Comparison of ENCODE assay signal across 11 cellular contexts in genomic region chr16:85586360-85587145, GRCh38. TPM values are rescaled to one million over a fixed set of nuclear protein-coding genes. Genes with fewer than 3 reads are reported as not detected.
A peak's percentile ranks its signal among the peaks of the same experiment; 100 is the strongest.
DNase-seq lines count a peak whose midpoint lies in the region; ATAC-seq and TF ChIP-seq lines count a peak whose summit lies in the region.
"Had no signal": no experiment of that assay in that cellular context is flagged by ENCODE, and none has a peak within 500 bp of the region (broad histone marks: within the 10 kb centered on the region; RNA-seq: fewer than 3 reads in every experiment).

No MANE protein-coding gene starts in this region.

- H3K18ac ChIP-seq in neuronal stem cell (ENCODE audit: low read length) = peak overlapping the region; percentile 77

- no peak overlapping the region for H4K91ac ChIP-seq in neuronal stem cell (ENCODE audit: low read depth, low read length, poor library complexity)

- H2AK5ac ChIP-seq in neuronal stem cell (ENCODE audit: low read depth, low read length) = peak overlapping the region; percentile 34

- no peak overlapping the region for H3K4me3 ChIP-seq in fibroblast of the aortic adventitia (ENCODE audit: low read depth, low read length)
- H3K4me3 ChIP-seq in neuronal stem cell (ENCODE audit: low read length in 2 of 2) = no peak overlapping the region
- H3K4me3 ChIP-seq in Peyer's patch = no peak overlapping the region

- no peak for TF ChIP-seq POLR2A in Peyer's patch (IDR thresholded peaks at IDR 0.05)

- H3K4me1 ChIP-seq in neuronal stem cell (ENCODE audit: control insufficient read depth in 2 of 2, insufficient read depth in 1 of 2, low read depth in 1 of 2, low read length in 2 of 2) = peaks cover 42 to 71% of the 10 kb centered on the region in 2 donors
- peaks cover 0 to 16% (median 0%) of the 10 kb centered on the region in 4 donors for H3K4me1 ChIP-seq in Peyer's patch

- H3K36me3 Mint-ChIP-seq in activated CD4-positive, alpha-beta T cell treated with anti-CD3 and anti-CD28 coated beads for 36 hours (ENCODE audit: low read depth) = no peaks in the 10 kb centered on the region

- H3K4ac ChIP-seq in neuronal stem cell (ENCODE audit: low read length) = no peak overlapping the region

- intact Hi-C loops in activated CD4-positive, alpha-beta T cell treated with anti-CD3 and anti-CD28 coated beads for 36 hours (cut with DNase I, micrococcal nuclease) = no loop called here

- DNase-seq in AG20443 (ENCODE audit: low spot score) (peak; percentile 67), NCI-H524 treated with DMSO at 0.1 percent for 48 hours (lab: John Stamatoyannopoulos, UW) (peak; percentile 65), fibroblast of the aortic adventitia (ENCODE audit: low read depth) (peak; percentile 33), neuronal stem cell (ENCODE audit: low spot score) (no peak), Peyer's patch (no peak)
- no peak for DNase-seq in activated CD4-positive, alpha-beta T cell treated with anti-CD3 and anti-CD28 coated beads for 36 hours
- DNase-seq: effector CD8-positive, alpha-beta T cell; GDM1; NCI-H1105 treated with DMSO at 0.1 percent for 48 hours had no signal

- POLR2A ChIA-PET in activated CD4-positive, alpha-beta T cell treated with anti-CD3 and anti-CD28 coated beads for 36 hours (lab: Charles Lee) = no interaction called here

- no peaks in the 10 kb centered on the region for H3K9me3 ChIP-seq in neuronal stem cell (replicated peaks in 1 of 2; ENCODE audit: control insufficient read depth in 2 of 2, insufficient read depth in 1 of 2, low read depth in 1 of 2, low read length in 2 of 2)
- H3K9me3 ChIP-seq in Peyer's patch = no peaks in the 10 kb centered on the region

- H3K27ac ChIP-seq in neuronal stem cell (replicated peaks; ENCODE audit: low read length) = no peak overlapping the region
- no peak overlapping the region for H3K27ac ChIP-seq in Peyer's patch

- H2BK120ac ChIP-seq in neuronal stem cell (ENCODE audit: low read depth, low read length) = peak overlapping the region; percentile 38

- H3K27me3 Mint-ChIP-seq in activated CD4-positive, alpha-beta T cell treated with anti-CD3 and anti-CD28 coated beads for 36 hours = no peaks in the 10 kb centered on the region

- no peaks in the 10 kb centered on the region for H3K79me1 ChIP-seq in neuronal stem cell (ENCODE audit: low read depth, low read length)

- H2BK12ac ChIP-seq in neuronal stem cell (ENCODE audit: low read length) = no peak overlapping the region

- no peak overlapping the region for H3K14ac ChIP-seq in neuronal stem cell (ENCODE audit: low read length)

- H3K36me3 ChIP-seq in neuronal stem cell (replicated peaks in 1 of 2; ENCODE audit: control insufficient read depth in 2 of 2, insufficient read depth in 2 of 2, low read length in 2 of 2) (no peaks in the 10 kb centered on the region), Peyer's patch (no peaks in the 10 kb centered on the region)

- no peak overlapping the region for H3K4me2 ChIP-seq in neuronal stem cell (ENCODE audit: insufficient read depth, low read length, poor library complexity, severe bottlenecking)

- H3K4me1 Mint-ChIP-seq in activated CD4-positive, alpha-beta T cell treated with anti-CD3 and anti-CD28 coated beads for 36 hours = peaks cover 14% of the 10 kb centered on the region

- H3K9me3 Mint-ChIP-seq in activated CD4-positive, alpha-beta T cell treated with anti-CD3 and anti-CD28 coated beads for 36 hours (ENCODE audit: low read depth) = no peaks in the 10 kb centered on the region

- peak overlapping the region; percentile 17 for H2BK15ac ChIP-seq in neuronal stem cell (ENCODE audit: low read length)

- no peak overlapping the region for H3K27ac Mint-ChIP-seq in activated CD4-positive, alpha-beta T cell treated with anti-CD3 and anti-CD28 coated beads for 36 hours

- no peak overlapping the region for H3K9ac ChIP-seq in neuronal stem cell (ENCODE audit: low read depth, low read length, poor library complexity)

- no peak overlapping the region for H3K4me3 Mint-ChIP-seq in activated CD4-positive, alpha-beta T cell treated with anti-CD3 and anti-CD28 coated beads for 36 hours

- H2BK5ac ChIP-seq in neuronal stem cell (ENCODE audit: low read length) = no peak overlapping the region

- CTCF ChIA-PET in activated CD4-positive, alpha-beta T cell treated with anti-CD3 and anti-CD28 coated beads for 36 hours (lab: Charles Lee) = no interaction called here

- no peak overlapping the region for H2AFZ ChIP-seq in neuronal stem cell (ENCODE audit: low read length)

- H3K23ac ChIP-seq in neuronal stem cell (ENCODE audit: low read depth, low read length, poor library complexity) = no peak overlapping the region

- ATAC-seq in GM21390 (IDR thresholded peaks at IDR 0.05; ENCODE audit: unreplicated experiment) (no peak), HG02885 (IDR thresholded peaks at IDR 0.05; ENCODE audit: poor library complexity, unreplicated experiment) (no peak)
- ATAC-seq in activated CD4-positive, alpha-beta T cell treated with anti-CD3 and anti-CD28 coated beads for 36 hours = no peak

- H3K27me3 ChIP-seq in neuronal stem cell (ENCODE audit: control insufficient read depth in 3 of 3, insufficient read depth in 3 of 3, low read depth in 1 of 3, low read length in 3 of 3) (peaks cover 0 to 25% (median 0%) of the 10 kb centered on the region in 3 experiments), Peyer's patch (no peaks in the 10 kb centered on the region)

- no peak overlapping the region for H4K8ac ChIP-seq in neuronal stem cell (ENCODE audit: low read depth, low read length)

- no CpG with 5 or more reads among the region's 35 CpGs for WGBS in neuronal stem cell (ENCODE audit: extremely low coverage in 2 of 2, insufficient read length in 2 of 2, insufficient replicate concordance in 1 of 2), 2 donors

- TF ChIP-seq CTCF in fibroblast of the aortic adventitia (IDR thresholded peaks at IDR 0.05; ENCODE audit: insufficient read depth, low read length) = no peak
- no peak for TF ChIP-seq CTCF in Peyer's patch (IDR thresholded peaks at IDR 0.05)

RNA-seq across cellular contexts. Expression of gene GSE1, which starts 26.6 kb away (rescaled TPM):
- total RNA-seq in fibroblast of the aortic adventitia (ENCODE audit: low replicate concordance) (23.1 and 25.2 TPM in 2 replicates), Peyer's patch (100 to 1,000 TPM in 3 of 4 donors, 10 to 100 TPM in 1; 79.7 to 196 (median 143) TPM)
- polyA plus RNA-seq in neuronal stem cell (2013, experiment 1 of 2) = 5.7 TPM
- 6.2 TPM for polyA plus RNA-seq in neuronal stem cell (2013, experiment 2 of 2)
- 10 to 100 TPM; 13.2 to 13.5 TPM for total RNA-seq in activated CD4-positive, alpha-beta T cell treated with anti-CD3 and anti-CD28 coated beads for 36 hours

Comparison
In these comparisons a context has a peak if more than half of its experiments do, and no peak if none do; other contexts are left out.
1. DNase-seq: peak in AG20443 (single experiment), NCI-H524 treated with DMSO at 0.1 percent for 48 hours (single experiment) and fibroblast of the aortic adventitia (single experiment); none in neuronal stem cell (single experiment), activated CD4-positive, alpha-beta T cell treated with anti-CD3 and anti-CD28 coated beads for 36 hours (single experiment) and Peyer's patch (0 of 3).